In the genomic region with DNA sequence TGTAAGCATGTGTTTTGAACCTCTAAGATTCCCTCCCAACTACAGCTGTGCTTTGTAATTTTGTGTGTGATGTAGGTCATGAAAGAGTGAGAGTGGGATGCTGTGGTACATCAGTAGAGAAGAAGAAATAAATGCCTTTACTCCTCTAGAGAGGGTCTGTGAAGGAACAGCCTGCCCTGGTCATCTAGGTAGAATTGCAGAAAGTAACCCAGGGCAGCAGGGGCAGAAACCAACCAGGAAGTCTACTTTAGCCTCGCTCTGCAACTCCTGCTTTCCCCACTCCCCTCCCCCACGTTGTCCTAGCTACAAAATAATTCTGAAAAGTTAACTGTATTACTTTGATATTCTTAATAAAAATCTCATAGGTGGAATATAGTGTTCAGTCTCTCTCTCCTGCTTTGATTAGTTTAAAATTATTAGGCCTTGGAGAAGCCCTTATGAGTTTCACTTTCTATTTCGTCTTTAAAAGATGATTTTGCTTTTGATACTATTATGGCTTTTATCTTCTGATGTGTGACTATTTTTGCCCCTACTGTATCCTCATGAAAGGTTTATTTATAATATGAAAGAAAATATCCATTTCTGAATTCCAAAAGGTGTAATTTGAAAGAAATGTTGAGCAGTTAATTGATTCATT, we compare ENCODE assay signal across 9 cellular contexts. TPM values are rescaled to one million over a fixed set of nuclear protein-coding genes. Genes with fewer than 3 reads are reported as not detected.
DNase-seq lines count a peak whose midpoint lies in the region; ATAC-seq, FAIRE-seq and TF ChIP-seq lines count a peak whose summit lies in the region.
"Had no signal": no experiment of that assay in that cellular context is flagged by ENCODE, and none has a peak within 500 bp of the region (broad histone marks: within the 10 kb centered on the region; RNA-seq: fewer than 3 reads in every experiment).

No MANE protein-coding gene starts in this region.

- peak overlapping the region; percentile 62 for H3K4me3 ChIP-seq in GM12878
- peak overlapping the region; percentile 50 to 53 for H3K4me3 ChIP-seq in mucosa of rectum (ENCODE audit: low read length in 2 of 2)

- CTCF ChIA-PET in GM12878 (lab: Yijun Ruan, JAX): interaction anchor here (0.9 to 1.1 kb wide), 2 partner anchors 55 to 343 kb away, joined by 3 read pairs; a partner anchor contains a TSS

- H3K9ac ChIP-seq in GM12878 (ENCODE audit: control insufficient read depth, insufficient read depth, low read length) (peak overlapping the region; percentile 65), mucosa of rectum (ENCODE audit: low read depth in 1 of 2, low read length in 2 of 2) (peak overlapping the region; percentile 19 to 36)

- no peaks in the 10 kb centered on the region for H3K9me3 ChIP-seq in GM12878 (replicated peaks; ENCODE audit: control insufficient read depth, insufficient read depth, low read length)
- no peaks in the 10 kb centered on the region for H3K9me3 ChIP-seq in mucosa of rectum (ENCODE audit: control insufficient read depth in 2 of 2, low read length in 2 of 2)

- H2AFZ ChIP-seq in GM12878 (ENCODE audit: control insufficient read depth, low read depth, low read length): peak overlapping the region; percentile 62

- TF ChIP-seq POLR2A in GM12878 (IDR thresholded peaks at IDR 0.05; ENCODE audit: low read depth, low read length): no peak

- H3K27ac ChIP-seq in GM12878 (ENCODE audit: control insufficient read depth, insufficient read depth): peak overlapping the region; percentile 79
- peak overlapping the region; percentile 29 to 41 for H3K27ac ChIP-seq in mucosa of rectum (ENCODE audit: low read depth in 2 of 2, low read length in 2 of 2)

- SMC1A ChIA-PET in GM12878 (lab: Charles Lee; ENCODE audit: uncharacterized antibody, unreplicated experiment): interaction anchor here (1.0 to 2.0 kb wide), 3 partner anchors 8 to 9 kb away, joined by 3 to 5 read pairs (median 4); no protein-coding TSS in a partner anchor

- POLR2A ChIA-PET in GM12878 (lab: Charles Lee): no interaction called here

- ATAC-seq in GM18867 (IDR thresholded peaks at IDR 0.05; ENCODE audit: unreplicated experiment): peak; percentile 64
- ATAC-seq in HG03175 (IDR thresholded peaks at IDR 0.05; ENCODE audit: unreplicated experiment): peak; percentile 56
- peak; percentile 70 for ATAC-seq in GM12878

- TF ChIP-seq EP300 in GM12878 (IDR thresholded peaks at IDR 0.05; ENCODE audit: borderline replicate concordance in 1 of 2, control insufficient read depth in 1 of 2, low read depth in 2 of 2, low read length in 2 of 2): no peak

- H3K79me2 ChIP-seq in GM12878 (ENCODE audit: control insufficient read depth, insufficient read depth, low read length): peaks cover 57% of the 10 kb centered on the region

- H3K4me2 ChIP-seq in GM12878 (ENCODE audit: control insufficient read depth, insufficient read depth): peak overlapping the region; percentile 99

- no peak for TF ChIP-seq RAD21 in GM12878 (IDR thresholded peaks at IDR 0.05; ENCODE audit: insufficient read depth, low read depth, low read length)

- no peaks in the 10 kb centered on the region for H3K27me3 ChIP-seq in GM12878 (replicated peaks in 1 of 2; ENCODE audit: control insufficient read depth in 2 of 2, insufficient read depth in 2 of 2, low read length in 1 of 2)
- no peaks in the 10 kb centered on the region for H3K27me3 ChIP-seq in mucosa of rectum (ENCODE audit: control insufficient read depth in 2 of 2, insufficient read depth in 2 of 2, low read length in 2 of 2)

- no peaks in the 10 kb centered on the region for H4K20me1 ChIP-seq in GM12878 (ENCODE audit: control insufficient read depth, insufficient read depth)

- peak; percentile 59 for FAIRE-seq in GM12878 (lab: Jason Lieb, UNC)

- intact Hi-C loops in GM12878 (cut with micrococcal nuclease; ENCODE audit: unreplicated experiment): no loop called here

- H3K4me1 ChIP-seq in GM12878 (ENCODE audit: control insufficient read depth, insufficient read depth, low read length) (peaks cover 13% of the 10 kb centered on the region), mucosa of rectum (ENCODE audit: control insufficient read depth in 2 of 2, insufficient read depth in 2 of 2, low read length in 2 of 2) (peaks cover 6 to 7% of the 10 kb centered on the region in 2 donors)

- H3K36me3 ChIP-seq in GM12878 (ENCODE audit: control insufficient read depth in 2 of 2, insufficient read depth in 2 of 2, low read length in 1 of 2) (peaks cover 2 to 10% of the 10 kb centered on the region in 2 experiments; a peak in 3 of 4 replicates), mucosa of rectum (ENCODE audit: control insufficient read depth in 2 of 2, insufficient read depth in 2 of 2, low read length in 2 of 2) (peaks cover 14 to 16% of the 10 kb centered on the region in 2 donors)

- DNase-seq in GM12878 (ENCODE audit: low read depth, low spot score): no peak
- DNase-seq in NCI-H1436 treated with DMSO at 0.1 percent for 48 hours (lab: John Stamatoyannopoulos, UW): no peak
- DNase-seq in T-helper 9 cell: no peak
- no peak for DNase-seq in NCI-H1417 treated with DMSO at 0.1 percent for 48 hours (lab: John Stamatoyannopoulos, UW)
- no peak for DNase-seq in activated CD4-positive, alpha-beta T cell treated with anti-CD3 and anti-CD28 coated beads, Interleukin-2, amount 50 U/mL, for 48 hours
- DNase-seq: left cardiac atrium had no signal

- in situ Hi-C loops in GM12878 (cut with MboI): no loop called here

- WGBS in GM12878 (ENCODE audit: insufficient coverage, insufficient replicate concordance, low lambda C conversion rate, missing lambda C conversion rate): 0% methylated on average over 3 of the region's 3 CpGs

- TSS peak; percentile 7 for BruUV-seq in GM12878 (replicated peaks; lab: Mats Ljungman, UMichigan)

- RAD21 ChIA-PET in GM12878 (lab: Charles Lee; ENCODE audit: unreplicated experiment): interaction anchor here (1.1 kb wide), 1 partner anchor 151 kb away, joined by 3 read pairs; no protein-coding TSS in a partner anchor

- TF ChIP-seq CTCF in GM12878 (IDR thresholded peaks at IDR 0.05 in 2 of 3, conservative IDR thresholded peaks at IDR 0.05 in 1 of 3; ENCODE audit: control insufficient read depth in 2 of 3, extremely low read depth in 1 of 3, insufficient read depth in 1 of 3, low read depth in 3 of 3, low read length in 3 of 3): no peak

RNA-seq across cellular contexts. Expression of a gene that starts 7.6 kb away (rescaled TPM):
- total RNA-seq in GM12878 (2013; cell fraction: nucleolus; rRNA removed): 102 and 103 TPM in 2 replicates
- total RNA-seq in GM12878 (2014; rRNA removed) (36.1 and 43.8 TPM in 2 replicates), GM12878 (2014; rRNA removed; fragmentation: Illumina TruSeq; extraction: Trizol) (44.7 and 47.1 TPM in 2 replicates), GM12878 (2021) (22.6 and 28.5 TPM in 2 replicates)
- polyA plus RNA-seq in GM12878 (2011; ENCODE audit: low read depth): 8.6 TPM
- polyA plus RNA-seq in GM12878 (2011; rRNA removed) (40.2 and 74.6 TPM in 2 replicates), GM12878 (2014; fragmentation: Illumina TruSeq; extraction: Trizol) (39.2 and 48.0 TPM in 2 replicates), GM12878 (2014; fragmentation: Nextera tagmentation; extraction: Ambion mirVana) (10 to 100 TPM; 13.4 to 18.0 TPM), GM12878 (2014; rRNA removed) (24.7 and 31.0 TPM in 2 replicates), GM12878 (2016; fragmentation: Nextera tagmentation; extraction: Ambion mirVana) (10 to 100 TPM; 48.2 to 49.3 TPM)
- 7.5 and 8.4 TPM in 2 replicates for polyA plus RNA-seq in GM12878 (2011; cell fraction: cytosol; rRNA removed)
- polyA plus RNA-seq in GM12878 (2011; cell fraction: nucleus; rRNA removed): 26.1 and 31.6 TPM in 2 replicates
- 17.2 and 21.2 TPM in 2 replicates for polyA plus RNA-seq in GM12878 (2012)
- 15.3 and 25.0 TPM in 2 replicates for polyA minus RNA-seq in GM12878 (2011; rRNA and poly(A)+ RNA removed)
- 10.3 and 12.6 TPM in 2 replicates for polyA minus RNA-seq in GM12878 (2011; cell fraction: cytosol; rRNA and poly(A)+ RNA removed)
- 20.8 and 33.4 TPM in 2 replicates for polyA minus RNA-seq in GM12878 (2011; cell fraction: nucleus; rRNA and poly(A)+ RNA removed)

RNA-seq across cellular contexts. Expression of a gene that starts 55.3 kb away (rescaled TPM):
- total RNA-seq in GM12878 (2013; cell fraction: nucleolus; rRNA removed): 84.1 and 89.9 TPM in 2 replicates
- total RNA-seq in GM12878 (2014; rRNA removed) (48.9 and 51.7 TPM in 2 replicates), GM12878 (2014; rRNA removed; fragmentation: Illumina TruSeq; extraction: Trizol) (52.3 and 54.7 TPM in 2 replicates), GM12878 (2021) (64.5 and 69.1 TPM in 2 replicates)
- 22.2 TPM for polyA plus RNA-seq in GM12878 (2011; ENCODE audit: low read depth)
- polyA plus RNA-seq in GM12878 (2011; rRNA removed) (60.0 and 87.4 TPM in 2 replicates), GM12878 (2014; fragmentation: Illumina TruSeq; extraction: Trizol) (63.2 and 73.4 TPM in 2 replicates), GM12878 (2014; fragmentation: Nextera tagmentation; extraction: Ambion mirVana) (10 to 100 TPM; 11.9 to 14.8 TPM), GM12878 (2014; rRNA removed) (33.3 and 40.9 TPM in 2 replicates), GM12878 (2016; fragmentation: Nextera tagmentation; extraction: Ambion mirVana) (10 to 100 TPM; 54.7 to 66.3 TPM)
- 22.6 and 24.7 TPM in 2 replicates for polyA plus RNA-seq in GM12878 (2011; cell fraction: cytosol; rRNA removed)
- polyA plus RNA-seq in GM12878 (2011; cell fraction: nucleus; rRNA removed): 50.1 and 56.8 TPM in 2 replicates
- 32.8 and 39.8 TPM in 2 replicates for polyA plus RNA-seq in GM12878 (2012)
- polyA minus RNA-seq in GM12878 (2011; rRNA and poly(A)+ RNA removed): 36.2 and 49.0 TPM in 2 replicates
- polyA minus RNA-seq in GM12878 (2011; cell fraction: cytosol; rRNA and poly(A)+ RNA removed): 22.5 and 23.0 TPM in 2 replicates
- 23.1 and 37.7 TPM in 2 replicates for polyA minus RNA-seq in GM12878 (2011; cell fraction: nucleus; rRNA and poly(A)+ RNA removed)
